In the genomic region with DNA sequence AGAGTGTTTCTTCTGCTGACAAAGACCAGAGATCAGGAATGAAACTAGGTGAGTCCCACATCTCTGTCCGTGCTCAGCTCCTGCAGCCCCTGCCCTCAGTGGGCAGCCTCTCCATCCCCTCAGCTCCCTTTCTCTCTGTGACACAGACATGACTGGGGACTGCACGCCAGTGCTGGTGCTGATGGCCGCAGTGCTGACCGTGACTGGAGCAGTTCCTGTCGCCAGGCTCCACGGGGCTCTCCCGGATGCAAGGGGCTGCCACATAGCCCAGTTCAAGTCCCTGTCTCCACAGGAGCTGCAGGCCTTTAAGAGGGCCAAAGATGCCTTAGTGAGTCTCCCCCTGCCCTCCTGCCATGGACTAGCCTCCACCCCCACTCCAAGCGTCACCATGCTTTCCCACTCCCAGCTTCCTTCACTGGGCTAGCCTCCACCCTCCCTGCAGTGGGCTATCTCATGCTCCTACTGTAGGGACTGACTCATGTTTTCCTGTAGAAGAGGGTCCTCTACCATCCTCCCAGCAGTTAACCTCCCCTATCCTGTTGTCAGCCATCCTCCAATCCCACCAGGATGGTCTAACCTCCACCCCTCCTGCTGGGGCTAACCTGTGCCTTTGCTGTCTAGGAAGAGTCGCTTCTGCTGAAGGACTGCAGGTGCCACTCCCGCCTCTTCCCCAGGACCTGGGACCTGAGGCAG, we compare ENCODE assay signal across 9 cellular contexts. TPM values are rescaled to one million over a fixed set of nuclear protein-coding genes. Genes with fewer than 3 reads are reported as not detected.
"Had no signal": no experiment of that assay in that cellular context is flagged by ENCODE, and none has a peak within 500 bp of the region (broad histone marks: within the 10 kb centered on the region; RNA-seq: fewer than 3 reads in every experiment).

No MANE protein-coding gene starts in this region.

RNA-seq across cellular contexts. Expression of a gene that starts 0.5 kb away (rescaled TPM):
- total RNA-seq: LHCN-M2, MCF 10A, NCI-H460, OCI-LY7, PC-9, Peyer's patch, Right ventricle myocardium superior, SJSA1 had no signal
- polyA plus RNA-seq: SK-N-SH had no signal

RNA-seq across cellular contexts. Expression of a gene that starts 20.0 kb away (rescaled TPM):
- total RNA-seq: LHCN-M2, MCF 10A, NCI-H460, OCI-LY7, PC-9, Peyer's patch, Right ventricle myocardium superior, SJSA1 had no signal
- polyA plus RNA-seq: SK-N-SH had no signal

RNA-seq across cellular contexts. Expression of a gene that starts 23.9 kb away (rescaled TPM):
- total RNA-seq: LHCN-M2, MCF 10A, NCI-H460, OCI-LY7, PC-9, Peyer's patch, Right ventricle myocardium superior, SJSA1 had no signal
- polyA plus RNA-seq: SK-N-SH had no signal

RNA-seq across cellular contexts. Expression of a gene that starts 27.5 kb away (rescaled TPM):
- total RNA-seq: LHCN-M2, MCF 10A, NCI-H460, OCI-LY7, PC-9, Peyer's patch, Right ventricle myocardium superior, SJSA1 had no signal
- polyA plus RNA-seq: SK-N-SH had no signal

RNA-seq across cellular contexts. Expression of a gene that starts 52.0 kb away (rescaled TPM):
- total RNA-seq: LHCN-M2, SJSA1 had no signal
